1 cellular context compared by ENCODE assay signal in the genomic region with DNA sequence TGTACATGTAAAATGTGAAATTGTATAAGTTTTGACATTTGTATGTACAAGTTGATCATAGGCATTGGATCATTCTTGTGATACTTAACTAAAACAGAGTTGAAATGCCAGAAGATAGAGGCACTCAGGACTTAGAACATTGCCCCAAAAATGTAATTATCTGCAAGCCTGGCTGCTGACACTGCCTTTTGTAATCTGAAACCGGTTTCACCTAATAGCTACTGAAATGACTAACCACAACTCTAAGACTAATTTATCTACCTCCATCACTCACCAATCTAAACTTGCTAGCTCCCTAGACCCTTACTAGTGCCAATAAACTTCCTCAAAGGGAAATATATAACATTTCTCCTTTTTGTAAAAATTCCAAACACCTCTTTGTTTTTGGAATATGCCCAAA.
TF ChIP-seq lines count a peak whose summit lies in the region.

No MANE protein-coding gene starts in this region.

TF ChIP-seq in SK-N-SH, 30 proteins besides CTCF, POLR2A, EP300 and RAD21 (continued from another document):
- TF ChIP-seq, protein P1, sequence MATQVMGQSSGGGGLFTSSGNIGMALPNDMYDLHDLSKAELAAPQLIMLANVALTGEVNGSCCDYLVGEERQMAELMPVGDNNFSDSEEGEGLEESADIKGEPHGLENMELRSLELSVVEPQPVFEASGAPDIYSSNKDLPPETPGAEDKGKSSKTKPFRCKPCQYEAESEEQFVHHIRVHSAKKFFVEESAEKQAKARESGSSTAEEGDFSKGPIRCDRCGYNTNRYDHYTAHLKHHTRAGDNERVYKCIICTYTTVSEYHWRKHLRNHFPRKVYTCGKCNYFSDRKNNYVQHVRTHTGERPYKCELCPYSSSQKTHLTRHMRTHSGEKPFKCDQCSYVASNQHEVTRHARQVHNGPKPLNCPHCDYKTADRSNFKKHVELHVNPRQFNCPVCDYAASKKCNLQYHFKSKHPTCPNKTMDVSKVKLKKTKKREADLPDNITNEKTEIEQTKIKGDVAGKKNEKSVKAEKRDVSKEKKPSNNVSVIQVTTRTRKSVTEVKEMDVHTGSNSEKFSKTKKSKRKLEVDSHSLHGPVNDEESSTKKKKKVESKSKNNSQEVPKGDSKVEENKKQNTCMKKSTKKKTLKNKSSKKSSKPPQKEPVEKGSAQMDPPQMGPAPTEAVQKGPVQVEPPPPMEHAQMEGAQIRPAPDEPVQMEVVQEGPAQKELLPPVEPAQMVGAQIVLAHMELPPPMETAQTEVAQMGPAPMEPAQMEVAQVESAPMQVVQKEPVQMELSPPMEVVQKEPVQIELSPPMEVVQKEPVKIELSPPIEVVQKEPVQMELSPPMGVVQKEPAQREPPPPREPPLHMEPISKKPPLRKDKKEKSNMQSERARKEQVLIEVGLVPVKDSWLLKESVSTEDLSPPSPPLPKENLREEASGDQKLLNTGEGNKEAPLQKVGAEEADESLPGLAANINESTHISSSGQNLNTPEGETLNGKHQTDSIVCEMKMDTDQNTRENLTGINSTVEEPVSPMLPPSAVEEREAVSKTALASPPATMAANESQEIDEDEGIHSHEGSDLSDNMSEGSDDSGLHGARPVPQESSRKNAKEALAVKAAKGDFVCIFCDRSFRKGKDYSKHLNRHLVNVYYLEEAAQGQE (IDR thresholded peaks at IDR 0.05; ENCODE audit: low read depth, low read length) = no peak
- no peak for TF ChIP-seq ELF1 (IDR thresholded peaks at IDR 0.05)
- TF ChIP-seq RXRA (IDR thresholded peaks at IDR 0.05; ENCODE audit: borderline replicate concordance, low read depth) = no peak
- TF ChIP-seq NFIC (IDR thresholded peaks at IDR 0.05; ENCODE audit: borderline replicate concordance) = no peak
- no peak for TF ChIP-seq SIN3A (IDR thresholded peaks at IDR 0.05; ENCODE audit: borderline replicate concordance, low read depth, low read length)
- TF ChIP-seq EZH2phosphoT487 (IDR thresholded peaks at IDR 0.05; ENCODE audit: borderline replicate concordance, low read depth) = no peak
- TF ChIP-seq MXI1 (IDR thresholded peaks at IDR 0.05; ENCODE audit: low read depth, low read length) = no peak
- no peak for TF ChIP-seq GABPA (IDR thresholded peaks at IDR 0.05; ENCODE audit: low read depth)
- TF ChIP-seq TEAD4 (IDR thresholded peaks at IDR 0.05; ENCODE audit: borderline replicate concordance, insufficient read depth) = no peak
- no peak for TF ChIP-seq TCF12 (IDR thresholded peaks at IDR 0.05)
- TF ChIP-seq POLR2AphosphoS5 (IDR thresholded peaks at IDR 0.05; ENCODE audit: low read depth, low read length) = no peak
- TF ChIP-seq, protein P2, sequence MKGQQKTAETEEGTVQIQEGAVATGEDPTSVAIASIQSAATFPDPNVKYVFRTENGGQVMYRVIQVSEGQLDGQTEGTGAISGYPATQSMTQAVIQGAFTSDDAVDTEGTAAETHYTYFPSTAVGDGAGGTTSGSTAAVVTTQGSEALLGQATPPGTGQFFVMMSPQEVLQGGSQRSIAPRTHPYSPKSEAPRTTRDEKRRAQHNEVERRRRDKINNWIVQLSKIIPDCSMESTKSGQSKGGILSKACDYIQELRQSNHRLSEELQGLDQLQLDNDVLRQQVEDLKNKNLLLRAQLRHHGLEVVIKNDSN (IDR thresholded peaks at IDR 0.05; ENCODE audit: borderline replicate concordance, low read depth) = no peak
